ENCODE assay signal across 8 cellular contexts in the genomic region with DNA sequence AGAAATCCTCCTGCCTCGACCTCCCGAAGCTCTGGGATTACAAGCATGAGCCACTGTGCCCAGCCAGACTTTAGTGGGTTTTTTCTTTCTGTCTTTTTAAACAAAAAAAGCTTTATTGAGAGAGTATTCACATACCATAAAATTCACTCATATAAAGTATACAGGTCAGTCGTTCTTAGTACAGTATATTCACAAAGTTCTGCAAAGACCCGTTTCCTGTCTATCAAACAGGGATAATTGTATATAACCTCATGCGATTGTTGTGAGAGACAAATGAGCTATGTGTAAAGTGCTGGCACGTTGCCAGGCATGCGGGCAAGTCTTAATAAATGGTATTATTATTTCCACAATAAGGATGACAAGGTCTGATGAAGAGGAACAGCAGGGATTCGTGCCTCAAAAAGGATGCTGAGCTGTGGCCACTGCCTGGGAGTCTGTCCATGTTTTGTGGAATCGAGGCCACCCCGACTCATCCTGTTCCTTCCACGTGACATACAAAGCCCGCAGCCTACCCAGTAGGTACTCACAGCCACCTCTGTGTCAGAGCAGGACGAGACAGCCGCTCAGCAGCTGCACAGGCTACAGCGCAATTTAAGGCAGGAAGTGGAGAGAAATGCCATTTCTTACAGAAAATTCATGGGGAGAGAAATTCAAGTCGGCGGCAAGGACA. TPM values are rescaled to one million over a fixed set of nuclear protein-coding genes. Genes with fewer than 3 reads are reported as not detected.
DNase-seq lines count a peak whose midpoint lies in the region; ATAC-seq, FAIRE-seq and TF ChIP-seq lines count a peak whose summit lies in the region.

No MANE protein-coding gene starts in this region.

- peaks cover 9% of the 10 kb centered on the region for H3K27me3 Mint-ChIP-seq in activated CD4-positive, alpha-beta T cell treated with anti-CD3 and anti-CD28 coated beads, Interleukin-2, amount 10 ng/mL, durations not matched to agents 7 days and 5 days
- H3K27me3 Mint-ChIP-seq in Calu3 (ENCODE audit: unreplicated experiment), result peaks cover 21% of the 10 kb centered on the region

- H3K4me2 ChIP-seq in fibroblast of lung (ENCODE audit: extremely low read depth, insufficient read depth, low read length), result peak overlapping the region; percentile 58

- no peaks in the 10 kb centered on the region for H3K4me1 ChIP-seq in fibroblast of lung (ENCODE audit: control insufficient read depth, extremely low read depth, insufficient read depth, low read length)

- peaks cover 5% of the 10 kb centered on the region for H3K4me1 Mint-ChIP-seq in activated CD4-positive, alpha-beta T cell treated with anti-CD3 and anti-CD28 coated beads, Interleukin-2, amount 10 ng/mL, durations not matched to agents 7 days and 5 days
- no peaks in the 10 kb centered on the region for H3K4me1 Mint-ChIP-seq in Calu3 (ENCODE audit: low read depth, unreplicated experiment)

- no peak for FAIRE-seq in urothelium cell line (lab: Jason Lieb, UNC)

- CTCF ChIA-PET in activated CD4-positive, alpha-beta T cell treated with anti-CD3 and anti-CD28 coated beads, Interleukin-2, amount 10 ng/mL, durations not matched to agents 7 days and 5 days (lab: Charles Lee), result no interaction called here
- CTCF ChIA-PET in Calu3 (lab: Charles Lee), result interaction anchor here (1.1 kb wide), 1 partner anchor 18 kb away, joined by 4 read pairs; no protein-coding TSS in a partner anchor

- no peaks in the 10 kb centered on the region for H3K36me3 ChIP-seq in fibroblast of lung (ENCODE audit: control insufficient read depth, insufficient read depth, low read length)

- POLR2A ChIA-PET in activated CD4-positive, alpha-beta T cell treated with anti-CD3 and anti-CD28 coated beads, Interleukin-2, amount 10 ng/mL, durations not matched to agents 7 days and 5 days (lab: Charles Lee), result no interaction called here

- no peak overlapping the region for H3K27ac Mint-ChIP-seq in activated CD4-positive, alpha-beta T cell treated with anti-CD3 and anti-CD28 coated beads, Interleukin-2, amount 10 ng/mL, durations not matched to agents 7 days and 5 days
- H3K27ac Mint-ChIP-seq in Calu3 (ENCODE audit: unreplicated experiment), result no peak overlapping the region

- no peak overlapping the region for H3K4me3 Mint-ChIP-seq in activated CD4-positive, alpha-beta T cell treated with anti-CD3 and anti-CD28 coated beads, Interleukin-2, amount 10 ng/mL, durations not matched to agents 7 days and 5 days
- H3K4me3 Mint-ChIP-seq in Calu3 (ENCODE audit: low read depth, unreplicated experiment), result no peak overlapping the region

- no peak overlapping the region for H3K27ac ChIP-seq in fibroblast of lung (ENCODE audit: insufficient read depth, low read length)

- DNase-seq in COLO668 (lab: John Stamatoyannopoulos, UW; ENCODE audit: unreplicated experiment), result peak; percentile 31
- peak; percentile 97 for DNase-seq in NCI-H146 (lab: John Stamatoyannopoulos, UW)
- DNase-seq in activated CD4-positive, alpha-beta T cell treated with anti-CD3 and anti-CD28 coated beads, Interleukin-2, amount 10 ng/mL, durations not matched to agents 7 days and 5 days, result peak; percentile 36
- peak; percentile 43 to 59 for DNase-seq in fibroblast of lung (ENCODE audit: low read depth in 2 of 2)
- DNase-seq in urothelium cell line (ENCODE audit: low spot score), result peak; percentile 66
- no peak for DNase-seq in Calu3
- no peak for DNase-seq in NCI-H1048 (lab: John Stamatoyannopoulos, UW)

- no peak overlapping the region for H3K9ac ChIP-seq in fibroblast of lung (ENCODE audit: insufficient read depth, low read length)

- no peaks in the 10 kb centered on the region for H3K27me3 ChIP-seq in fibroblast of lung (ENCODE audit: control insufficient read depth, insufficient read depth, low read length)

- peak overlapping the region in 1 of 4 experiments; percentile 24 for H3K4me3 ChIP-seq in fibroblast of lung (replicated peaks in 1 of 4; ENCODE audit: control extremely low read depth in 1 of 4, insufficient read depth in 1 of 4, low read depth in 3 of 4, low read length in 4 of 4)

- no TSS peak for BruUV-seq in Calu3 (replicated peaks; lab: Mats Ljungman, UMichigan)

- no peaks in the 10 kb centered on the region for H4K20me1 ChIP-seq in fibroblast of lung (ENCODE audit: control insufficient read depth, extremely low read depth, insufficient read depth, low read length)

- H3K36me3 Mint-ChIP-seq in activated CD4-positive, alpha-beta T cell treated with anti-CD3 and anti-CD28 coated beads, Interleukin-2, amount 10 ng/mL, durations not matched to agents 7 days and 5 days (ENCODE audit: low read depth), result no peaks in the 10 kb centered on the region
- peaks cover 4% of the 10 kb centered on the region for H3K36me3 Mint-ChIP-seq in Calu3 (ENCODE audit: insufficient read depth, unreplicated experiment)

- ATAC-seq in GM21528 (IDR thresholded peaks at IDR 0.05; ENCODE audit: low FRiP score, unreplicated experiment), result no peak

- no peak for TF ChIP-seq CTCF in fibroblast of lung (conservative IDR thresholded peaks at IDR 0.05 in 1 of 2, IDR thresholded peaks at IDR 0.05 in 1 of 2; ENCODE audit: low read depth in 1 of 2, low read length in 2 of 2)
- TF ChIP-seq CTCF in Calu3 (IDR thresholded peaks at IDR 0.05; ENCODE audit: unreplicated experiment), result no peak

- no peaks in the 10 kb centered on the region for H3K9me3 ChIP-seq in fibroblast of lung (ENCODE audit: control insufficient read depth, insufficient read depth, low read depth, low read length)

- no peaks in the 10 kb centered on the region for H3K9me3 Mint-ChIP-seq in activated CD4-positive, alpha-beta T cell treated with anti-CD3 and anti-CD28 coated beads, Interleukin-2, amount 10 ng/mL, durations not matched to agents 7 days and 5 days
- H3K9me3 Mint-ChIP-seq in Calu3 (ENCODE audit: low read depth, unreplicated experiment), result no peaks in the 10 kb centered on the region

- no peaks in the 10 kb centered on the region for H3K79me2 ChIP-seq in fibroblast of lung (ENCODE audit: control insufficient read depth, insufficient read depth, low read length)

- peak overlapping the region; percentile 69 for H2AFZ ChIP-seq in fibroblast of lung (ENCODE audit: low read length)

- intact Hi-C loops in Calu3 (cut with micrococcal nuclease; ENCODE audit: unreplicated experiment), result no loop called here

RNA-seq across cellular contexts. Expression of a gene that starts 51.7 kb away (rescaled TPM):
- 1 to 10 TPM; 1.7 to 2.2 TPM for total RNA-seq in activated CD4-positive, alpha-beta T cell treated with anti-CD3 and anti-CD28 coated beads, Interleukin-2, amount 10 ng/mL, durations not matched to agents 7 days and 5 days
- total RNA-seq in fibroblast of lung (0.51 and 3.5 TPM in 2 replicates), Calu3 (2022) (0.49 TPM in 1 of 2 replicates, not detected in the other)
- 0.49 and 1.8 TPM in 2 replicates for polyA plus RNA-seq in fibroblast of lung
- polyA plus RNA-seq in fibroblast of lung (2012), result 0.38 and 1.3 TPM in 2 replicates
- not detected in 2 replicates for polyA minus RNA-seq in fibroblast of lung (ENCODE audit: low replicate concordance)

RNA-seq across cellular contexts. Expression of a gene that starts 57.5 kb away (rescaled TPM):
- total RNA-seq in activated CD4-positive, alpha-beta T cell treated with anti-CD3 and anti-CD28 coated beads, Interleukin-2, amount 10 ng/mL, durations not matched to agents 7 days and 5 days, result 10 to 100 TPM; 25.9 to 28.7 TPM
- 12.6 and 15.5 TPM in 2 replicates for total RNA-seq in fibroblast of lung
- polyA plus RNA-seq in fibroblast of lung, result 7.3 and 11.3 TPM in 2 replicates
- polyA plus RNA-seq in fibroblast of lung (2012), result 6.4 and 9.0 TPM in 2 replicates
- 27.9 and 33.2 TPM in 2 replicates for polyA minus RNA-seq in fibroblast of lung (ENCODE audit: low replicate concordance)
- 17.6 and 22.1 TPM in 2 replicates for total RNA-seq in Calu3 (2022)

Comparison
In these comparisons a context has a peak if more than half of its experiments do, and no peak if none do; other contexts are left out.
1. DNase-seq: peak in COLO668 (single experiment), NCI-H146 (single experiment), activated CD4-positive, alpha-beta T cell treated with anti-CD3 and anti-CD28 coated beads, Interleukin-2, amount 10 ng/mL, durations not matched to agents 7 days and 5 days (single experiment), fibroblast of lung (2 of 2) and urothelium cell line (single experiment); none in Calu3 (single experiment) and NCI-H1048 (single experiment).